18 cellular contexts compared by ENCODE assay signal in genomic region chr6:108363756-108364356, GRCh38.
A peak's percentile ranks its signal among the peaks of the same experiment; 100 is the strongest.
DNase-seq lines count a peak whose midpoint lies in the region; ATAC-seq, FAIRE-seq and TF ChIP-seq lines count a peak whose summit lies in the region.
"Had no signal": no experiment of that assay in that cellular context is flagged by ENCODE, and none has a peak within 500 bp of the region (broad histone marks: within the 10 kb centered on the region; RNA-seq: fewer than 3 reads in every experiment).

No MANE protein-coding gene starts in this region.

- 26 to 47% (median 37%) methylated on average over 6 of the region's 6 CpGs for WGBS in psoas muscle, 3 donors

- intact Hi-C loops in Panc1 (cut with micrococcal nuclease; ENCODE audit: unreplicated experiment) (no loop called here), psoas muscle (cut with DNase I) (no loop called here)

- H3K4me3 ChIP-seq in HAP-1 (peak overlapping the region; percentile 5; the same call in 1 of the 2 replicates), Panc1 (ENCODE audit: low read depth in 2 of 2, low read length in 2 of 2) (no peak overlapping the region), bronchial epithelial cell (ENCODE audit: low read depth, low read length) (no peak overlapping the region), psoas muscle (peak overlapping the region; percentile 49)
- H3K4me3 ChIP-seq: BLaER1, SJCRH30 had no signal

- H3K4me1 ChIP-seq in HAP-1 = peaks cover 48% of the 10 kb centered on the region
- no peaks in the 10 kb centered on the region for H3K4me1 ChIP-seq in Panc1 (ENCODE audit: control insufficient read depth, insufficient read depth, low read length)
- H3K4me1 ChIP-seq in psoas muscle = peaks cover 8% of the 10 kb centered on the region
- H3K4me1 ChIP-seq: BLaER1, SJCRH30 had no signal

- no peak for FAIRE-seq in bronchial epithelial cell (lab: Jason Lieb, UNC)
- FAIRE-seq: TTC549 had no signal

- DNase-seq in HAP-1 (ENCODE audit: low spot score in 2 of 2) (peak; percentile 80 to 100), Panc1 (ENCODE audit: low read depth, low spot score) (no peak), bronchial epithelial cell (ENCODE audit: low read depth) (peak; percentile 67), psoas muscle (no peak), GM20000 (ENCODE audit: low spot score) (no peak)
- DNase-seq: activated effector memory CD4-positive, alpha-beta T cell treated with anti-CD3 and anti-CD28 coated beads, Interleukin-2, amount 50 U/mL, for 16 hours; DND-41; effector CD8-positive, alpha-beta T cell; Kasumi-1; mesenchymal stem cell; NCI-H2081; NK-92 treated with Interleukin-12 subunit alpha and Interleukin-12 subunit beta, amount 100 ng/mL, for 24 hours; SJCRH30; stimulated activated CD4-positive, alpha-beta T cell treated with anti-CD3 and anti-CD28 coated beads, Interleukin-15, amount 100 ng/mL, for 24 hours had no signal

- CTCF ChIA-PET in Panc1 (lab: Charles Lee) = no interaction called here

- POLR2A ChIA-PET in Panc1 (lab: Charles Lee) = no interaction called here

- ATAC-seq in Panc1 (0 out of 2 replicates have a peak, but pooled peaks have one; percentile 48), psoas muscle (peak in 3 of 4 donors; percentile 28 to 61 (median 50)), GM18867 (IDR thresholded peaks at IDR 0.05; ENCODE audit: unreplicated experiment) (no peak), GM18511 (IDR thresholded peaks at IDR 0.05; ENCODE audit: unreplicated experiment) (no peak)

- H3K9me3 ChIP-seq in HAP-1 = no peaks in the 10 kb centered on the region
- no peaks in the 10 kb centered on the region for H3K9me3 ChIP-seq in Panc1 (ENCODE audit: control insufficient read depth, insufficient read depth, low read depth, low read length)
- no peaks in the 10 kb centered on the region for H3K9me3 ChIP-seq in psoas muscle
- H3K9me3 ChIP-seq: BLaER1, SJCRH30 had no signal

- H3K27me3 ChIP-seq in HAP-1 (ENCODE audit: low read depth) (no peaks in the 10 kb centered on the region), Panc1 (ENCODE audit: control insufficient read depth, insufficient read depth, low read length) (no peaks in the 10 kb centered on the region), bronchial epithelial cell (ENCODE audit: control insufficient read depth, insufficient read depth, low read length) (no peaks in the 10 kb centered on the region), psoas muscle (ENCODE audit: insufficient read depth in 3 of 3, low read length in 2 of 3) (no peaks in the 10 kb centered on the region)
- H3K27me3 ChIP-seq: BLaER1, SJCRH30 had no signal

- TF ChIP-seq CTCF in Panc1 (IDR thresholded peaks at IDR 0.05) (no peak), bronchial epithelial cell (IDR thresholded peaks at IDR 0.05; ENCODE audit: insufficient read depth, low read length, severe bottlenecking) (no peak), psoas muscle (IDR thresholded peaks at IDR 0.05) (no peak), GM20000 (IDR thresholded peaks at IDR 0.05; ENCODE audit: extremely low read depth, missing control alignments) (no peak)

- no peak overlapping the region for H3K27ac ChIP-seq in Panc1 (ENCODE audit: low read length)
- peak overlapping the region; percentile 56 for H3K27ac ChIP-seq in psoas muscle
- H3K27ac ChIP-seq: BLaER1, SJCRH30 had no signal

- H3K36me3 ChIP-seq in HAP-1 (replicated peaks) = no peaks in the 10 kb centered on the region
- H3K36me3 ChIP-seq in Panc1 (ENCODE audit: control insufficient read depth, insufficient read depth, low read length) = no peaks in the 10 kb centered on the region
- H3K36me3 ChIP-seq in bronchial epithelial cell (ENCODE audit: control insufficient read depth, insufficient read depth, low read length) = no peaks in the 10 kb centered on the region
- H3K36me3 ChIP-seq in psoas muscle (ENCODE audit: insufficient read depth in 1 of 2, low read depth in 1 of 2) = no peaks in the 10 kb centered on the region
- H3K36me3 ChIP-seq: SJCRH30 had no signal

- in situ Hi-C loops in HAP-1 (cut with MboI; ENCODE audit: low sequenced_read_pairs) (no loop called here), Panc1 (cut with HindIII; ENCODE audit: low pct_unique_long_range_greater_than_20kb, low sequenced_read_pairs) (no loop called here)

- no TSS peak for BruUV-seq in Panc1 (replicated peaks; lab: Mats Ljungman, UMichigan)

Comparison
In these comparisons a context has a peak if more than half of its experiments do, and no peak if none do; other contexts are left out.
1. DNase-seq: peak in HAP-1 (2 of 2) and bronchial epithelial cell (single experiment); none in Panc1 (single experiment), psoas muscle (0 of 2) and GM20000 (single experiment).
2. H3K4me3 ChIP-seq: peak in HAP-1 (single experiment) and psoas muscle (single experiment); none in Panc1 (0 of 2) and bronchial epithelial cell (single experiment).
3. ATAC-seq: peak in Panc1 (single experiment) and psoas muscle (3 of 4); none in GM18867 (single experiment) and GM18511 (single experiment).